1 cellular context compared by ENCODE assay signal in the genomic region with DNA sequence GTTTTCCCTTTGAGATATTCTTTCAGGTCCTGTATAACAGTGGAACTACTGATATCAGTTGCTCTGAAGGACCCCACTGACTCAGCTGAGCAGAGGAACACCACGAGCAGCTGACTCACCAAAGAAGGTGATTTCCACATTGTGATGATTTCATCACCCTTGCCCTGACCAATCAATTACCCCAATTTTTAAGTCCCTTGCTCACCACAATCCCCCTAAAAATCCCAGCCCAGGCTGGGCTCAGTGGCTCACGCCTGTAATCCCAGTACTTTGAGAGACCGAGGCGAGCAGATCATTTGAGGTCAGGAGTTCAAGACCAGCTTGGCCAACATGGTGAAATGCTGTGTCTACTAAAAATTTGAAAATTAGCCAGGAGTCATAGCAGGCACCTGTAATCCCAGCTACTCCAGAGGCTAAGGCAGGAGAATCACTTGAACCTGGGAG.
TF ChIP-seq lines count a peak whose summit lies in the region.

No MANE protein-coding gene starts in this region.

TF ChIP-seq in GM12878, 131 proteins besides CTCF, POLR2A, EP300 and RAD21 (continued from another document):
- TF ChIP-seq, protein P1, sequence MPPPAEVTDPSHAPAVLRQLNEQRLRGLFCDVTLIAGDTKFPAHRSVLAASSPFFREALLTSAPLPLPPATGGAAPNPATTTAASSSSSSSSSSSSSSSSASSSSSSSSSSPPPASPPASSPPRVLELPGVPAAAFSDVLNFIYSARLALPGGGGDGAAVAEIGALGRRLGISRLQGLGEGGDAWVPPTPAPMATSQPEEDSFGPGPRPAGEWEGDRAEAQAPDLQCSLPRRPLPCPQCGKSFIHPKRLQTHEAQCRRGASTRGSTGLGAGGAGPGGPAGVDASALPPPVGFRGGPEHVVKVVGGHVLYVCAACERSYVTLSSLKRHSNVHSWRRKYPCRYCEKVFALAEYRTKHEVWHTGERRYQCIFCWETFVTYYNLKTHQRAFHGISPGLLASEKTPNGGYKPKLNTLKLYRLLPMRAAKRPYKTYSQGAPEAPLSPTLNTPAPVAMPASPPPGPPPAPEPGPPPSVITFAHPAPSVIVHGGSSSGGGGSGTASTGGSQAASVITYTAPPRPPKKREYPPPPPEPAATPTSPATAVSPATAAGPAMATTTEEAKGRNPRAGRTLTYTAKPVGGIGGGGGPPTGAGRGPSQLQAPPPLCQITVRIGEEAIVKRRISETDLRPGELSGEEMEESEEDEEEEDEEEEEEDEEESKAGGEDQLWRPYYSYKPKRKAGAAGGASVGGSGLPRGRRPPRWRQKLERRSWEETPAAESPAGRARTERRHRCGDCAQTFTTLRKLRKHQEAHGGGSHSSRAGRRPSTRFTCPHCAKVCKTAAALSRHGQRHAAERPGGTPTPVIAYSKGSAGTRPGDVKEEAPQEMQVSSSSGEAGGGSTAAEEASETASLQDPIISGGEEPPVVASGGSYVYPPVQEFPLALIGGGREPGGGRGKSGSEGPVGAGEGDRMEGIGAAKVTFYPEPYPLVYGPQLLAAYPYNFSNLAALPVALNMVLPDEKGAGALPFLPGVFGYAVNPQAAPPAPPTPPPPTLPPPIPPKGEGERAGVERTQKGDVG (CRISPR knock-in tag; IDR thresholded peaks at IDR 0.05), result no peak
- no peak for TF ChIP-seq USF1 (IDR thresholded peaks at IDR 0.05; ENCODE audit: borderline replicate concordance, extremely low read length, insufficient read depth, low read depth, low read length)
- no peak for TF ChIP-seq IRF5 (IDR thresholded peaks at IDR 0.05; ENCODE audit: borderline replicate concordance)
- TF ChIP-seq BMI1 (IDR thresholded peaks at IDR 0.05; ENCODE audit: borderline replicate concordance), result no peak
- TF ChIP-seq JUNB (IDR thresholded peaks at IDR 0.05), result peak; percentile 30; the same call in 1 of the 2 replicates
- no peak for TF ChIP-seq MEF2B (IDR thresholded peaks at IDR 0.05; ENCODE audit: partially characterized antibody, poor library complexity, severe bottlenecking)
- no peak for TF ChIP-seq FOS (IDR thresholded peaks at IDR 0.05; ENCODE audit: borderline replicate concordance, extremely low read depth, insufficient read length)
- TF ChIP-seq RELA (IDR thresholded peaks at IDR 0.05; ENCODE audit: borderline replicate concordance, partially characterized antibody), result peak; percentile 11
- TF ChIP-seq PML (IDR thresholded peaks at IDR 0.05; ENCODE audit: low read length), result no peak
